Comparison of ENCODE assay signal across 8 cellular contexts in genomic region chr1:46303038-46303871, GRCh38. TPM values are rescaled to one million over a fixed set of nuclear protein-coding genes. Genes with fewer than 3 reads are reported as not detected.
A peak's percentile ranks its signal among the peaks of the same experiment; 100 is the strongest.
DNase-seq lines count a peak whose midpoint lies in the region; ATAC-seq and TF ChIP-seq lines count a peak whose summit lies in the region.

Gene LRRC41 (minus strand): TSS chr1:46303616. CDS start chr1:46303322, 294 bp downstream.
Gene UQCRH (plus strand): TSS chr1:46303698. CDS start chr1:46303767, 69 bp downstream.

- peaks cover 9% of the 10 kb centered on the region for H3K27me3 Mint-ChIP-seq in GM23338 (ENCODE audit: insufficient read depth, low read depth, poor library complexity)
- no peaks in the 10 kb centered on the region for H3K27me3 Mint-ChIP-seq in naive B cell
- no peaks in the 10 kb centered on the region for H3K27me3 Mint-ChIP-seq in stimulated activated memory B cell treated with anti-CD40 and anti-IgM and Interleukin-4, amounts not matched to agents 10 μg/mL and 1 μg/mL and 100 μg/mL, for 72 hours

- peaks cover 8% of the 10 kb centered on the region; the same call in 1 of the 2 replicates for H3K36me3 ChIP-seq in GM23338 (ENCODE audit: insufficient read depth)

- peak; percentile 97 for DNase-seq in EH (ENCODE audit: low read depth)
- peak; percentile 96 for DNase-seq in GM23338 (ENCODE audit: low spot score)
- DNase-seq in LHCN-M2 (ENCODE audit: low read depth) = peak; percentile 96
- peak; percentile 98 for DNase-seq in RPMI8226
- peak; percentile 85 to 91 for DNase-seq in activated T-helper 1 cell treated with anti-CD3 and anti-CD28 coated beads, Interleukin-2, amount 50 U/mL, for 16 hours (ENCODE audit: low read depth in 1 of 2, low spot score in 1 of 2)
- peak; percentile 98 for DNase-seq in fibroblast of gingiva (ENCODE audit: low read depth)
- peak; percentile 94 for DNase-seq in naive B cell

- peak within 1 kb of the TSS; percentile 93 for H3K4me3 ChIP-seq in GM23338

- peaks cover 84% of the 10 kb centered on the region for H3K79me2 ChIP-seq in GM23338 (replicated peaks; ENCODE audit: insufficient read depth)

- no peaks in the 10 kb centered on the region for H3K27me3 ChIP-seq in GM23338 (ENCODE audit: insufficient read depth)

- H3K9me3 Mint-ChIP-seq in GM23338 (peaks cover 7% of the 10 kb centered on the region), naive B cell (no peaks in the 10 kb centered on the region)
- no peaks in the 10 kb centered on the region for H3K9me3 Mint-ChIP-seq in stimulated activated memory B cell treated with anti-CD40 and anti-IgM and Interleukin-4, amounts not matched to agents 10 μg/mL and 1 μg/mL and 100 μg/mL, for 72 hours

- peak within 1 kb of the TSS; percentile 88 for H3K4me2 ChIP-seq in GM23338

- no peaks in the 10 kb centered on the region for H3K9me2 ChIP-seq in GM23338 (ENCODE audit: insufficient read depth)

- H3K27ac ChIP-seq in GM23338 (ENCODE audit: low read depth) = peak within 1 kb of the TSS; percentile 80

- H3K4me1 ChIP-seq in GM23338 (ENCODE audit: insufficient read depth) = peaks cover 49% of the 10 kb centered on the region

- H2AFZ ChIP-seq in GM23338 = peak within 1 kb of the TSS; percentile 64

- no peak for TF ChIP-seq CTCF in GM23338 (conservative IDR thresholded peaks at IDR 0.05; ENCODE audit: low read depth in 2 of 2)

- H3F3A ChIP-seq in GM23338 (replicated peaks; ENCODE audit: low read depth) = peaks cover 15% of the 10 kb centered on the region

- H3K4me3 Mint-ChIP-seq in GM23338 = peak within 1 kb of the TSS; percentile 98
- H3K4me3 Mint-ChIP-seq in naive B cell = peak within 1 kb of the TSS; percentile 97 to 100 (median 98)
- peak within 1 kb of the TSS; percentile 92 for H3K4me3 Mint-ChIP-seq in stimulated activated memory B cell treated with anti-CD40 and anti-IgM and Interleukin-4, amounts not matched to agents 10 μg/mL and 1 μg/mL and 100 μg/mL, for 72 hours

- H3K36me3 Mint-ChIP-seq in GM23338 (ENCODE audit: low read depth) = peaks cover 37% of the 10 kb centered on the region
- H3K36me3 Mint-ChIP-seq in naive B cell = no peaks in the 10 kb centered on the region
- H3K36me3 Mint-ChIP-seq in stimulated activated memory B cell treated with anti-CD40 and anti-IgM and Interleukin-4, amounts not matched to agents 10 μg/mL and 1 μg/mL and 100 μg/mL, for 72 hours = peaks cover 33% of the 10 kb centered on the region

- peak; percentile 72 for ATAC-seq in GM23338
- ATAC-seq in naive B cell (ENCODE audit: low read depth in 2 of 2) = peak; percentile 83 to 86
- ATAC-seq in stimulated activated memory B cell treated with anti-CD40 and anti-IgM and Interleukin-4, amounts not matched to agents 10 μg/mL and 1 μg/mL and 100 μg/mL, for 72 hours = peak; percentile 93

- H3K4me1 Mint-ChIP-seq in GM23338 (peaks cover 43% of the 10 kb centered on the region), naive B cell (peaks cover 31 to 57% (median 57%) of the 10 kb centered on the region in 3 donors)
- peaks cover 46% of the 10 kb centered on the region for H3K4me1 Mint-ChIP-seq in stimulated activated memory B cell treated with anti-CD40 and anti-IgM and Interleukin-4, amounts not matched to agents 10 μg/mL and 1 μg/mL and 100 μg/mL, for 72 hours

- H3K27ac Mint-ChIP-seq in GM23338 = peak within 1 kb of the TSS; percentile 99
- peak within 1 kb of the TSS; percentile 98 to 100 (median 98) for H3K27ac Mint-ChIP-seq in naive B cell
- H3K27ac Mint-ChIP-seq in stimulated activated memory B cell treated with anti-CD40 and anti-IgM and Interleukin-4, amounts not matched to agents 10 μg/mL and 1 μg/mL and 100 μg/mL, for 72 hours = peak within 1 kb of the TSS; percentile 95

- H4K20me1 ChIP-seq in GM23338 (replicated peaks; ENCODE audit: insufficient read depth) = peaks cover 36% of the 10 kb centered on the region

TF ChIP-seq in GM23338, 12 proteins besides CTCF, POLR2A, EP300 and RAD21 (continues in another document):
- TF ChIP-seq JUNB (IDR thresholded peaks at IDR 0.05; ENCODE audit: unreplicated experiment) (no peak), EZH2 (IDR thresholded peaks at IDR 0.05; ENCODE audit: low read depth, unreplicated experiment) (no peak), REST (IDR thresholded peaks at IDR 0.05; ENCODE audit: unreplicated experiment) (peak; percentile 13), POLR2AphosphoS5 (IDR thresholded peaks at IDR 0.05; ENCODE audit: low read depth) (peak; percentile 91)

RNA-seq across cellular contexts. Expression of gene LRRC41, which starts in this region (rescaled TPM):
- 52.8 and 69.4 TPM in 2 replicates for total RNA-seq in GM23338 (2014; rRNA removed; shearing (Covaris generic))
- 19.0 and 20.1 TPM in 2 replicates for polyA plus RNA-seq in GM23338 (2016; fragmentation: Nextera tagmentation; extraction: Ambion mirVana)
- 106 and 107 TPM in 2 replicates for total RNA-seq in LHCN-M2 (2014; rRNA removed)
- polyA plus RNA-seq in LHCN-M2 (2012) = 59.3 TPM
- polyA plus RNA-seq in naive B cell (ENCODE audit: low read depth in 6 of 6) = 10 to 100 TPM; 35.6 to 52.5 (median 46.0) TPM

RNA-seq across cellular contexts. Expression of gene UQCRH, which starts in this region (rescaled TPM):
- 579 and 750 TPM in 2 replicates for total RNA-seq in GM23338 (2014; rRNA removed; shearing (Covaris generic))
- 1,330 and 1,384 TPM in 2 replicates for polyA plus RNA-seq in GM23338 (2016; fragmentation: Nextera tagmentation; extraction: Ambion mirVana)
- total RNA-seq in LHCN-M2 (2014; rRNA removed) = 428 and 432 TPM in 2 replicates
- 647 TPM for polyA plus RNA-seq in LHCN-M2 (2012)
- 100 to 1,000 TPM; 280 to 322 (median 304) TPM for polyA plus RNA-seq in naive B cell (ENCODE audit: low read depth in 6 of 6)

Comparison
In these comparisons a context has a peak if more than half of its experiments do, and no peak if none do; other contexts are left out.
1. Peak in every context shown above with its lines: DNase-seq, ATAC-seq, H3K4me3 ChIP-seq and H3K27ac ChIP-seq.